26 cellular contexts compared by ENCODE assay signal in genomic region chrX:148774276-148774675, GRCh38.
"Had no signal": no experiment of that assay in that cellular context is flagged by ENCODE, and none has a peak within 500 bp of the region (broad histone marks: within the 10 kb centered on the region; RNA-seq: fewer than 3 reads in every experiment).

No MANE protein-coding gene starts in this region.

- DNase-seq: dermis blood vessel endothelial cell; effector memory CD4-positive, alpha-beta T cell; erythroblast; esophagus squamous epithelium; foreskin fibroblast; gastrocnemius medialis; head of caudate nucleus; mesenchymal stem cell; mucosa of descending colon; naive B cell; pancreas; stimulated activated CD4-positive, alpha-beta T cell treated with anti-CD3 and anti-CD28 coated beads, Interleukin-12 subunit alpha, Interleukin-12 subunit beta, amount 100 ng/mL, for 4 hours; stimulated activated CD4-positive, alpha-beta T cell treated with anti-CD3 and anti-CD28 coated beads, Interleukin-1b, Interleukin-23, amount 100 ng/mL, for 48 hours; stimulated activated CD4-positive, alpha-beta T cell treated with anti-CD3 and anti-CD28 coated beads, Interleukin-4, amount 100 ng/mL, for 1 hour; stimulated activated CD8-positive, alpha-beta memory T cell treated with anti-CD3 and anti-CD28 coated beads, Interleukin-4, amount 100 ng/mL, for 48 hours; stimulated activated naive CD4-positive, alpha-beta T cell; stimulated activated naive CD8-positive, alpha-beta T cell treated with anti-CD3 and anti-CD28 coated beads, Interleukin-15, amount 100 ng/mL, for 72 hours; transverse colon; upper lobe of right lung; uterus had no signal

- H3K27me3 Mint-ChIP-seq: naive B cell; stimulated activated naive CD8-positive, alpha-beta T cell treated with anti-CD3 and anti-CD28 coated beads, Interleukin-15, amount 100 ng/mL, for 72 hours had no signal

- H3K27ac Mint-ChIP-seq: mesothelial cell of epicardium; naive B cell; natural killer cell treated with Interleukin-12 subunit alpha and Interleukin-12 subunit beta and Interleukin-15 and Interleukin-18, amount 100 ng/mL, for 72 hours; stimulated activated naive CD8-positive, alpha-beta T cell treated with anti-CD3 and anti-CD28 coated beads, Interleukin-15, amount 100 ng/mL, for 72 hours had no signal

- H3K4me3 Mint-ChIP-seq: mesothelial cell of epicardium; naive B cell; natural killer cell treated with Interleukin-12 subunit alpha and Interleukin-12 subunit beta and Interleukin-15 and Interleukin-18, amount 100 ng/mL, for 72 hours; neural crest cell; stimulated activated naive CD8-positive, alpha-beta T cell treated with anti-CD3 and anti-CD28 coated beads, Interleukin-15, amount 100 ng/mL, for 72 hours had no signal

- H3K4me1 Mint-ChIP-seq: mesothelial cell of epicardium; naive B cell; neural crest cell; stimulated activated naive CD8-positive, alpha-beta T cell treated with anti-CD3 and anti-CD28 coated beads, Interleukin-15, amount 100 ng/mL, for 72 hours had no signal

- H3K36me3 Mint-ChIP-seq: naive B cell had no signal

- H3K4me3 ChIP-seq: coronary artery, esophagus squamous epithelium, gastrocnemius medialis, mucosa of descending colon, pancreas, smooth muscle cell, suprapubic skin, transverse colon, upper lobe of right lung, uterus had no signal
